Comparison of ENCODE assay signal across 7 cellular contexts in the genomic region with DNA sequence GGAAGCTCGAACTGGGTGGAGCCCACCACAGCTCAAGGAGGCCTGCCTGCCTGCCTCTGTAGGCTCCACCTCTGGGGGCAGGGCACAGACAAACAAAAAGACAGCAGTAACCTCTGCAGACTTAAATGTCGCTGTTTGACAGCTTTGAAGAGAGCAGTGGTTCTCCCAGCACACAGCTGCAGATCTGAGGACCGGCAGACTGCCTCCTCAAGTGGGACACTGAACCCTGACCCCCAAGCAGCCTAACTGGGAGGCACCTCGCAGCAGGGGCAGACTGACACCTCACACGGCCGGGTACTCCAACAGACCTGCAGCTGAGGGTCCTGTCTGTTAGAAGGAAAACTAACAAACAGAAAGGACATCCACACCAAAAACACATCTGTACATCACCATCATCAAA.
DNase-seq lines count a peak whose midpoint lies in the region; TF ChIP-seq lines count a peak whose summit lies in the region.
"Not testable (repeated sequence)": the region's sequence is repeated elsewhere in the genome, so short reads cannot be mapped to it uniquely, and the experiment has no call there.

No MANE protein-coding gene starts in this region.

- not testable (repeated sequence) for H3K9me3 ChIP-seq in Caco-2; endodermal cell (ENCODE audit: control insufficient read depth, low read length); neural progenitor cell (ENCODE audit: low read depth)
- H3K9me3 ChIP-seq in HUES6 (ENCODE audit: control insufficient read depth, insufficient read depth, low read depth, low read length) = peaks cover 31% of the 10 kb centered on the region

- not testable (repeated sequence) for H3F3A ChIP-seq in neural progenitor cell (ENCODE audit: low read depth)

- CTCF ChIA-PET in Caco-2 (lab: Charles Lee); activated CD4-positive, alpha-beta memory T cell treated with anti-CD3 and anti-CD28 coated beads, Interleukin-2, amount 10 ng/mL, durations not matched to agents 7 days and 5 days (lab: Charles Lee); activated naive CD4-positive, alpha-beta T cell treated with anti-CD3 and anti-CD28 coated beads, Interleukin-2, amount 10 ng/mL, durations not matched to agents 7 days and 5 days (lab: Charles Lee): not testable (repeated sequence)

- POLR2A ChIA-PET in Caco-2 (lab: Charles Lee); activated CD4-positive, alpha-beta memory T cell treated with anti-CD3 and anti-CD28 coated beads, Interleukin-2, amount 10 ng/mL, durations not matched to agents 7 days and 5 days (lab: Charles Lee): not testable (repeated sequence)

- H3K27ac ChIP-seq in HUES6 (ENCODE audit: low read depth, low read length); endodermal cell (ENCODE audit: low read depth, low read length); neural progenitor cell: not testable (repeated sequence)

- H4K20me1 ChIP-seq in neural progenitor cell (ENCODE audit: low read depth) = not testable (repeated sequence)

- not testable (repeated sequence) for H3K27ac Mint-ChIP-seq in Caco-2 (ENCODE audit: unreplicated experiment); T-helper 1 cell treated with Interleukin-12 subunit alpha and Interleukin-12 subunit beta and Interleukin-4 antibody, amounts not matched to agents 30 μg/mL and 1 μg/mL, for 36 hours; endodermal cell; neural progenitor cell
- peak overlapping the region; percentile 40 for H3K27ac Mint-ChIP-seq in activated CD4-positive, alpha-beta memory T cell treated with anti-CD3 and anti-CD28 coated beads, Interleukin-2, amount 10 ng/mL, durations not matched to agents 7 days and 5 days
- H3K27ac Mint-ChIP-seq in activated naive CD4-positive, alpha-beta T cell treated with anti-CD3 and anti-CD28 coated beads, Interleukin-2, amount 10 ng/mL, durations not matched to agents 7 days and 5 days = peak overlapping the region; percentile 75

- TF ChIP-seq CTCF in Caco-2 (IDR thresholded peaks at IDR 0.05; ENCODE audit: insufficient read depth in 1 of 2, low read depth in 1 of 2, low read length in 1 of 2, severe bottlenecking in 1 of 2, unreplicated experiment in 1 of 2); endodermal cell (conservative IDR thresholded peaks at IDR 0.05); neural progenitor cell (IDR thresholded peaks at IDR 0.05): not testable (repeated sequence)

- H3K4me2 ChIP-seq in neural progenitor cell = not testable (repeated sequence)

- H3K79me2 ChIP-seq in neural progenitor cell (ENCODE audit: low read depth) = not testable (repeated sequence)

- H3K4me1 ChIP-seq in Caco-2; HUES6 (ENCODE audit: control insufficient read depth, insufficient read depth, low read length); endodermal cell (ENCODE audit: control insufficient read depth, insufficient read depth, low read length); neural progenitor cell: not testable (repeated sequence)

- peak overlapping the region; percentile 55 for H3K4me3 Mint-ChIP-seq in Caco-2 (ENCODE audit: unreplicated experiment)
- H3K4me3 Mint-ChIP-seq in T-helper 1 cell treated with Interleukin-12 subunit alpha and Interleukin-12 subunit beta and Interleukin-4 antibody, amounts not matched to agents 30 μg/mL and 1 μg/mL, for 36 hours = peak overlapping the region; percentile 54
- peak overlapping the region; percentile 24 for H3K4me3 Mint-ChIP-seq in activated CD4-positive, alpha-beta memory T cell treated with anti-CD3 and anti-CD28 coated beads, Interleukin-2, amount 10 ng/mL, durations not matched to agents 7 days and 5 days
- peak overlapping the region; percentile 49 for H3K4me3 Mint-ChIP-seq in activated naive CD4-positive, alpha-beta T cell treated with anti-CD3 and anti-CD28 coated beads, Interleukin-2, amount 10 ng/mL, durations not matched to agents 7 days and 5 days
- peak overlapping the region; percentile 52 for H3K4me3 Mint-ChIP-seq in endodermal cell
- H3K4me3 Mint-ChIP-seq in neural progenitor cell = not testable (repeated sequence)

- intact Hi-C loops in Caco-2 (cut with micrococcal nuclease; ENCODE audit: unreplicated experiment) = loop anchor here (5.0 kb wide), 1 partner anchor 321 kb away; no protein-coding TSS in a partner anchor

- not testable (repeated sequence) for H2AFZ ChIP-seq in neural progenitor cell (replicated peaks)

- not testable (repeated sequence) for H3K4me1 Mint-ChIP-seq in Caco-2 (ENCODE audit: low read depth, unreplicated experiment); T-helper 1 cell treated with Interleukin-12 subunit alpha and Interleukin-12 subunit beta and Interleukin-4 antibody, amounts not matched to agents 30 μg/mL and 1 μg/mL, for 36 hours (ENCODE audit: low read depth); activated CD4-positive, alpha-beta memory T cell treated with anti-CD3 and anti-CD28 coated beads, Interleukin-2, amount 10 ng/mL, durations not matched to agents 7 days and 5 days
- H3K4me1 Mint-ChIP-seq in activated naive CD4-positive, alpha-beta T cell treated with anti-CD3 and anti-CD28 coated beads, Interleukin-2, amount 10 ng/mL, durations not matched to agents 7 days and 5 days = peaks cover 27% of the 10 kb centered on the region
- H3K4me1 Mint-ChIP-seq in endodermal cell = peaks cover 13% of the 10 kb centered on the region
- H3K4me1 Mint-ChIP-seq in neural progenitor cell = peaks cover 13% of the 10 kb centered on the region

- H3K27me3 Mint-ChIP-seq in Caco-2 (ENCODE audit: insufficient read depth, unreplicated experiment); T-helper 1 cell treated with Interleukin-12 subunit alpha and Interleukin-12 subunit beta and Interleukin-4 antibody, amounts not matched to agents 30 μg/mL and 1 μg/mL, for 36 hours (ENCODE audit: low read depth); activated CD4-positive, alpha-beta memory T cell treated with anti-CD3 and anti-CD28 coated beads, Interleukin-2, amount 10 ng/mL, durations not matched to agents 7 days and 5 days; activated naive CD4-positive, alpha-beta T cell treated with anti-CD3 and anti-CD28 coated beads, Interleukin-2, amount 10 ng/mL, durations not matched to agents 7 days and 5 days; endodermal cell (ENCODE audit: insufficient read depth); neural progenitor cell (ENCODE audit: insufficient read depth, low read depth): not testable (repeated sequence)

- not testable (repeated sequence) for DNase-seq in Caco-2; activated CD4-positive, alpha-beta memory T cell treated with anti-CD3 and anti-CD28 coated beads, Interleukin-2, amount 10 ng/mL, durations not matched to agents 7 days and 5 days
- peak; percentile 20 for DNase-seq in activated naive CD4-positive, alpha-beta T cell treated with anti-CD3 and anti-CD28 coated beads, Interleukin-2, amount 10 ng/mL, durations not matched to agents 7 days and 5 days
- peak; percentile 46 for DNase-seq in endodermal cell
- DNase-seq in neural progenitor cell (ENCODE audit: low spot score) = peak; percentile 15

- BruUV-seq in Caco-2 (replicated peaks; lab: Mats Ljungman, UMichigan) = not testable (repeated sequence)

- not testable (repeated sequence) for H3K4me3 ChIP-seq in Caco-2 (ENCODE audit: low read depth, low read length); endodermal cell (ENCODE audit: low read length); neural progenitor cell
- 0 out of 2 replicates have a peak overlapping the region, but pooled peaks have one; percentile 33 for H3K4me3 ChIP-seq in HUES6 (ENCODE audit: low read depth, low read length)

- WGBS in endodermal cell (ENCODE audit: insufficient coverage in 1 of 2, insufficient read length in 1 of 2), 2 experiments = 69% methylated on average over 3 of the region's 6 CpGs; no CpG with 5 or more reads in 1 of the 2 experiments

- not testable (repeated sequence) for H3K9me3 Mint-ChIP-seq in Caco-2 (ENCODE audit: unreplicated experiment); T-helper 1 cell treated with Interleukin-12 subunit alpha and Interleukin-12 subunit beta and Interleukin-4 antibody, amounts not matched to agents 30 μg/mL and 1 μg/mL, for 36 hours; activated CD4-positive, alpha-beta memory T cell treated with anti-CD3 and anti-CD28 coated beads, Interleukin-2, amount 10 ng/mL, durations not matched to agents 7 days and 5 days; neural progenitor cell
- H3K9me3 Mint-ChIP-seq in activated naive CD4-positive, alpha-beta T cell treated with anti-CD3 and anti-CD28 coated beads, Interleukin-2, amount 10 ng/mL, durations not matched to agents 7 days and 5 days = peaks cover 11% of the 10 kb centered on the region
- peaks cover 53% of the 10 kb centered on the region for H3K9me3 Mint-ChIP-seq in endodermal cell

- not testable (repeated sequence) for H3K36me3 Mint-ChIP-seq in Caco-2 (ENCODE audit: insufficient read depth, unreplicated experiment); T-helper 1 cell treated with Interleukin-12 subunit alpha and Interleukin-12 subunit beta and Interleukin-4 antibody, amounts not matched to agents 30 μg/mL and 1 μg/mL, for 36 hours (ENCODE audit: low read depth); activated CD4-positive, alpha-beta memory T cell treated with anti-CD3 and anti-CD28 coated beads, Interleukin-2, amount 10 ng/mL, durations not matched to agents 7 days and 5 days (ENCODE audit: low read depth); activated naive CD4-positive, alpha-beta T cell treated with anti-CD3 and anti-CD28 coated beads, Interleukin-2, amount 10 ng/mL, durations not matched to agents 7 days and 5 days; neural progenitor cell
- H3K36me3 Mint-ChIP-seq in endodermal cell (ENCODE audit: low read depth) = peaks cover 13% of the 10 kb centered on the region

- H3K9ac ChIP-seq in HUES6 (ENCODE audit: low read length); endodermal cell (ENCODE audit: extremely low read depth, low read length, poor library complexity, severe bottlenecking); neural progenitor cell: not testable (repeated sequence)

- not testable (repeated sequence) for H3K27me3 ChIP-seq in Caco-2 (replicated peaks; ENCODE audit: control insufficient read depth, insufficient read depth, low read length); HUES6 (ENCODE audit: control insufficient read depth, insufficient read depth, low read length); endodermal cell (ENCODE audit: control insufficient read depth, insufficient read depth, low read length, poor library complexity, severe bottlenecking); neural progenitor cell

- H3K36me3 ChIP-seq in Caco-2 (ENCODE audit: control insufficient read depth, insufficient read depth, low read length); endodermal cell (ENCODE audit: control insufficient read depth, insufficient read depth, low read length); neural progenitor cell: not testable (repeated sequence)
- H3K36me3 ChIP-seq in HUES6 (ENCODE audit: control insufficient read depth, insufficient read depth, low read length) = peaks cover 12% of the 10 kb centered on the region
